In genomic region chr11:34439521-34440258, GRCh38 we compare ENCODE assay signal across 7 cellular contexts. TPM values are rescaled to one million over a fixed set of nuclear protein-coding genes. Genes with fewer than 3 reads are reported as not detected.
DNase-seq lines count a peak whose midpoint lies in the region; ATAC-seq and TF ChIP-seq lines count a peak whose summit lies in the region.

No MANE protein-coding gene starts in this region.

- H4K5ac ChIP-seq in H9 (ENCODE audit: insufficient read length, low read depth, low read length), result no peak overlapping the region

- H4K8ac ChIP-seq in H9 (replicated peaks; ENCODE audit: insufficient read length, low read depth, low read length), result no peak overlapping the region

- intact Hi-C loops in esophagus squamous epithelium (cut with DNase I) (no loop called here), sigmoid colon (cut with DNase I) (loop anchor here (1.0 to 10.0 kb wide), 4 partner anchors 80 to 389 kb away; partner anchors contain the start of genes CAPRIN1 and NAT10)

- 19 to 25% methylated on average over 10 of the region's 10 CpGs for WGBS in esophagus squamous epithelium, 2 donors
- 7 to 15% methylated on average over 10 of the region's 10 CpGs for WGBS in sigmoid colon, 2 donors
- no CpG with 5 or more reads among the region's 10 CpGs for WGBS in H9 (ENCODE audit: extremely low coverage, insufficient read length, low lambda C conversion rate)

- H3K9me3 ChIP-seq in HAP-1 (no peaks in the 10 kb centered on the region), esophagus squamous epithelium (no peaks in the 10 kb centered on the region), sigmoid colon (no peaks in the 10 kb centered on the region), H9 (ENCODE audit: control insufficient read depth, low read depth, low read length) (no peaks in the 10 kb centered on the region)

- no peak overlapping the region for H3K18ac ChIP-seq in H9 (ENCODE audit: insufficient read length, low read depth, low read length)

- H3T11ph ChIP-seq in H9 (ENCODE audit: low read length), result no peak overlapping the region

- no peak for ATAC-seq in HG02763 (IDR thresholded peaks at IDR 0.05; ENCODE audit: unreplicated experiment)

- H3K23ac ChIP-seq in H9 (ENCODE audit: insufficient read length, low read depth, low read length), result no peak overlapping the region

- H3K27me3 ChIP-seq in HAP-1 (ENCODE audit: low read depth) (no peaks in the 10 kb centered on the region), esophagus squamous epithelium (no peaks in the 10 kb centered on the region), sigmoid colon (no peaks in the 10 kb centered on the region), H9 (ENCODE audit: insufficient read depth, low read length) (no peaks in the 10 kb centered on the region)

- no peak overlapping the region for H3K4ac ChIP-seq in H9 (ENCODE audit: low read depth, low read length)

- no peak overlapping the region for H2BK20ac ChIP-seq in H9 (ENCODE audit: low read depth, low read length, poor library complexity, severe bottlenecking)

- peak overlapping the region in 1 of 3 experiments; percentile 92; a peak in 2 of 7 replicates for H3K27ac Mint-ChIP-seq in H9

- TF ChIP-seq POLR2A in esophagus squamous epithelium (IDR thresholded peaks at IDR 0.05) (no peak), sigmoid colon (IDR thresholded peaks at IDR 0.05) (no peak)

- no peaks in the 10 kb centered on the region for H3K79me2 ChIP-seq in H9 (ENCODE audit: insufficient read depth, low read length)

- H3K9me3 Mint-ChIP-seq in H9, result peaks cover 12 to 18% of the 10 kb centered on the region in 2 experiments; a peak in 3 of 5 replicates

- H2BK120ac ChIP-seq in H9 (ENCODE audit: low read depth, low read length, poor library complexity, severe bottlenecking), result no peak overlapping the region

- H2AFZ ChIP-seq in H9 (ENCODE audit: low read length), result no peak overlapping the region

- no peak for TF ChIP-seq EP300 in sigmoid colon (IDR thresholded peaks at IDR 0.05)

- peak overlapping the region in 1 of 2 experiments; percentile 91; a peak in 2 of 5 replicates for H3K4me3 Mint-ChIP-seq in H9

- H2BK12ac ChIP-seq in H9 (ENCODE audit: insufficient read length, low read depth, low read length), result no peak overlapping the region

- H3K36me3 Mint-ChIP-seq in H9 (ENCODE audit: insufficient read depth in 1 of 3, low read depth in 3 of 3), result peaks cover 2 to 20% (median 19%) of the 10 kb centered on the region in 3 experiments; a peak in 6 of 7 replicates

- H3K27me3 Mint-ChIP-seq in H9 (ENCODE audit: low read depth), result no peaks in the 10 kb centered on the region; the same call in none of the 2 replicates

- H3K4me2 ChIP-seq in H9 (ENCODE audit: insufficient read depth, insufficient read length, low read length), result no peak overlapping the region

- POLR2A ChIA-PET in RWPE1 (lab: Yijun Ruan, JAX; ENCODE audit: low non-redundant PET), result interaction anchor here (0.6 kb wide), 1 partner anchor 31 kb away, joined by 3 read pairs; no protein-coding TSS in a partner anchor

- no peak overlapping the region for H3K14ac ChIP-seq in H9 (ENCODE audit: insufficient read depth, low read length)

- no peaks in the 10 kb centered on the region for H3K23me2 ChIP-seq in H9 (ENCODE audit: insufficient read length, low read depth, low read length, poor library complexity, severe bottlenecking)

- no peak overlapping the region for H2AK5ac ChIP-seq in H9 (ENCODE audit: insufficient read length, low read length)

- no peak overlapping the region for H2BK15ac ChIP-seq in H9 (ENCODE audit: low read depth, low read length)

- H3K4me1 Mint-ChIP-seq in H9, result peaks cover 4 to 10% of the 10 kb centered on the region in 2 experiments

- in situ Hi-C loops in HAP-1 (cut with MboI; ENCODE audit: low sequenced_read_pairs), result no loop called here

- no peak for TF ChIP-seq CTCF in RWPE1 (conservative IDR thresholded peaks at IDR 0.05; ENCODE audit: low read depth)
- no peak for TF ChIP-seq CTCF in esophagus squamous epithelium (IDR thresholded peaks at IDR 0.05)
- no peak for TF ChIP-seq CTCF in sigmoid colon (IDR thresholded peaks at IDR 0.05)
- no peak for TF ChIP-seq CTCF in H9 (conservative IDR thresholded peaks at IDR 0.05)

- H3K27ac ChIP-seq in RWPE1 (peak overlapping the region; percentile 92), esophagus squamous epithelium (peak overlapping the region; percentile 84 to 96 (median 91)), sigmoid colon (peak overlapping the region; percentile 90 to 97 (median 92)), H9 (ENCODE audit: insufficient read length, low read depth, low read length) (no peak overlapping the region)

- H3K4me3 ChIP-seq in HAP-1 (peak overlapping the region; percentile 96), esophagus squamous epithelium (peak overlapping the region; percentile 70 to 94 (median 80)), sigmoid colon (peak overlapping the region; percentile 67 to 90 (median 88))

- DNase-seq in HAP-1 (ENCODE audit: low spot score in 2 of 2) (no peak), RWPE1 (ENCODE audit: low spot score) (no peak), esophagus squamous epithelium (lab: John Stamatoyannopoulos, UW) (no peak), sigmoid colon (no peak), H9 (no peak), NCI-H1092 treated with DMSO at 0.1 percent for 48 hours (lab: John Stamatoyannopoulos, UW) (no peak)

- no peak overlapping the region for H3K56ac ChIP-seq in H9 (ENCODE audit: insufficient read length, low read depth, low read length)

- CTCF ChIA-PET in RWPE1 (lab: Yijun Ruan, JAX), result interaction anchor here (0.6 kb wide), 2 partner anchors 9 to 27 kb away, joined by 4 read pairs; no protein-coding TSS in a partner anchor

- H3K36me3 ChIP-seq in HAP-1 (replicated peaks), result no peaks in the 10 kb centered on the region
- peaks cover 0 to 13% (median 0%) of the 10 kb centered on the region in 3 donors for H3K36me3 ChIP-seq in esophagus squamous epithelium
- H3K36me3 ChIP-seq in sigmoid colon, result no peaks in the 10 kb centered on the region

- H4K91ac ChIP-seq in H9 (ENCODE audit: insufficient read length, low read depth, low read length), result no peak overlapping the region

- no peaks in the 10 kb centered on the region for H4K20me1 ChIP-seq in H9 (ENCODE audit: control insufficient read depth, insufficient read depth, insufficient read length)

- H3K9ac ChIP-seq in H9 (ENCODE audit: extremely low read depth, insufficient read length, low read length), result no peak overlapping the region

- H3K4me1 ChIP-seq in HAP-1 (peaks cover 13% of the 10 kb centered on the region), esophagus squamous epithelium (peaks cover 9 to 52% (median 31%) of the 10 kb centered on the region in 3 donors), sigmoid colon (peaks cover 0 to 36% (median 19%) of the 10 kb centered on the region in 4 donors), H9 (ENCODE audit: insufficient read depth, low read length) (no peaks in the 10 kb centered on the region)

- no peak overlapping the region for H2BK5ac ChIP-seq in H9 (ENCODE audit: insufficient read length, low read length)

- no peaks in the 10 kb centered on the region for H3K79me1 ChIP-seq in H9 (ENCODE audit: insufficient read depth, low read depth, low read length, poor library complexity, severe bottlenecking)

RNA-seq across cellular contexts. Expression of gene CAT, which starts 1.0 kb away (rescaled TPM):
- 10 to 100 TPM; 21.9 to 99.0 (median 39.9) TPM for total RNA-seq in esophagus squamous epithelium
- total RNA-seq in sigmoid colon, result 100 to 1,000 TPM in 2 of 4 donors, 10 to 100 TPM in 2; 77.4 to 164 (median 103) TPM
- polyA plus RNA-seq in sigmoid colon, result 100 to 1,000 TPM in 1 of 3 donors, 10 to 100 TPM in 2; 64.1 to 163 (median 79.3) TPM
- total RNA-seq in H9 (2021), result 9.9 and 10.4 TPM in 2 replicates
